19 cellular contexts compared by ENCODE assay signal in the genomic region with DNA sequence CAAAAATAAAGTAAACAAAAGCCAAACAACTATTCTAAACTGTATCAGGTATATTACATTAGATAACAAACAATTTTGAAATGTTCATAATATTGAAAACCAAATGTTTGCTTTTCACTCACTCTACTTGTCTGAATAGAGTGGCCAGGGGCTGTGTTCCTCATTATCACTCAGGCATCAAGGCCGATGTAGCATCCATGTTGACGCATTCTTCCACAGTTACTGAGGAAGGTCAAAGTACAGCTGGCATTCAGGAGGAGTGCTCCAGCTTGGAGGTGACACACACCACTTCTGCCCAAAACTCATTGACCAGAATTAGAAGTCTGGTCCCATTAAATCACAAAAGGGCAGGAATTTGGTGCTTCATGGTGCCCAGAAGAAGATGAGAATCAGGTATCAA.
DNase-seq lines count a peak whose midpoint lies in the region; ATAC-seq, FAIRE-seq and TF ChIP-seq lines count a peak whose summit lies in the region.
"Had no signal": no experiment of that assay in that cellular context is flagged by ENCODE, and none has a peak within 500 bp of the region (broad histone marks: within the 10 kb centered on the region; RNA-seq: fewer than 3 reads in every experiment).

No MANE protein-coding gene starts in this region.

- H3K36me3 Mint-ChIP-seq in nephron progenitor cell (ENCODE audit: low read depth), result no peaks in the 10 kb centered on the region
- H3K36me3 Mint-ChIP-seq: CD4-positive, alpha-beta memory T cell had no signal

- H3K9ac ChIP-seq in H1 (replicated peaks in 1 of 4; ENCODE audit: extremely low read depth in 1 of 4, low read depth in 3 of 4, low read length in 3 of 4) (no peak overlapping the region), smooth muscle cell (ENCODE audit: low read depth) (no peak overlapping the region)
- H3K9ac ChIP-seq: GM23248 had no signal

- H3K9me3 Mint-ChIP-seq in nephron progenitor cell, result no peaks in the 10 kb centered on the region
- H3K9me3 Mint-ChIP-seq: CD4-positive, alpha-beta memory T cell; HFFc6 had no signal

- H3K9me3 ChIP-seq in H1 (ENCODE audit: insufficient read depth in 2 of 2, low read depth in 1 of 2, low read length in 1 of 2), result no peaks in the 10 kb centered on the region
- no peaks in the 10 kb centered on the region for H3K9me3 ChIP-seq in smooth muscle cell (replicated peaks; ENCODE audit: low read depth)
- H3K9me3 ChIP-seq: HAP-1 had no signal

- no peak overlapping the region for H4K91ac ChIP-seq in H1 (replicated peaks; ENCODE audit: insufficient read length, low read length)

- POLR2A ChIA-PET in H1 (lab: Charles Lee; ENCODE audit: partially characterized antibody), result no interaction called here

- no peak overlapping the region; the same call in 1 of the 2 replicates for H3K18ac ChIP-seq in H1 (ENCODE audit: extremely low read depth, low read length)

- no peak overlapping the region for H3K14ac ChIP-seq in H1 (ENCODE audit: insufficient read length)

- no peak overlapping the region for H3K4me3 ChIP-seq in H1 (ENCODE audit: extremely low read depth in 1 of 4, insufficient read depth in 2 of 4, low read depth in 3 of 4, low read length in 4 of 4)
- no peak overlapping the region for H3K4me3 ChIP-seq in smooth muscle cell
- H3K4me3 ChIP-seq: GM12878, GM23248, HAP-1 had no signal

- H2AK5ac ChIP-seq in H1 (ENCODE audit: low read depth, low read length), result no peak overlapping the region

- 97% methylated on average over 2 of the region's 2 CpGs; no CpG with 5 or more reads in 1 of the 2 experiments for WGBS in H1 (ENCODE audit: extremely low coverage in 1 of 2, insufficient coverage in 1 of 2, insufficient read length in 1 of 2, insufficient replicate concordance in 2 of 2, low coverage in 1 of 2, low lambda C conversion rate in 2 of 2, missing lambda C conversion rate in 1 of 2), 2 experiments
- 97% methylated on average over 2 of the region's 2 CpGs for WGBS in smooth muscle cell (ENCODE audit: low lambda C conversion rate)

- H2BK20ac ChIP-seq in H1 (ENCODE audit: low read length), result peak overlapping the region; percentile 86; the same call in 1 of the 2 replicates

- H3K27ac ChIP-seq in H1 (ENCODE audit: low read depth, low read length), result no peak overlapping the region
- no peak overlapping the region for H3K27ac ChIP-seq in smooth muscle cell (ENCODE audit: low read depth)
- H3K27ac ChIP-seq: GM23248 had no signal

- CTCF ChIA-PET in H1 (lab: Charles Lee; ENCODE audit: partially characterized antibody), result interaction anchor here (0.6 kb wide), 1 partner anchor 16 kb away, joined by 3 read pairs; no protein-coding TSS in a partner anchor

- TF ChIP-seq POLR2A in H1 (IDR thresholded peaks at IDR 0.05; ENCODE audit: control extremely low read depth in 1 of 2, low read depth in 2 of 2, low read length in 2 of 2), result no peak

- no peak overlapping the region for H3K27ac Mint-ChIP-seq in nephron progenitor cell
- H3K27ac Mint-ChIP-seq: CD4-positive, alpha-beta memory T cell; HFFc6 had no signal

- H3K4ac ChIP-seq in H1 (replicated peaks; ENCODE audit: insufficient read length, low read depth, low read length), result peak overlapping the region; percentile 69

- H4K8ac ChIP-seq in H1 (ENCODE audit: extremely low read depth, insufficient read depth, low read length), result no peak overlapping the region

- no peaks in the 10 kb centered on the region for H3K79me1 ChIP-seq in H1 (ENCODE audit: low read depth, low read length)

- TF ChIP-seq EP300 in H1 (IDR thresholded peaks at IDR 0.05; ENCODE audit: borderline replicate concordance in 1 of 2, low read depth in 2 of 2, low read length in 2 of 2), result no peak

- no peaks in the 10 kb centered on the region for H3K23me2 ChIP-seq in H1 (ENCODE audit: low read depth, low read length)

- H3K4me1 ChIP-seq in H1 (replicated peaks in 1 of 4; ENCODE audit: control insufficient read depth in 3 of 4, insufficient read depth in 4 of 4, low read length in 3 of 4), result no peaks in the 10 kb centered on the region
- no peaks in the 10 kb centered on the region for H3K4me1 ChIP-seq in smooth muscle cell (ENCODE audit: low read depth)
- H3K4me1 ChIP-seq: HAP-1 had no signal

- H2AFZ ChIP-seq in H1 (ENCODE audit: low read length) (peak overlapping the region; percentile 91; the same call in 1 of the 2 replicates), smooth muscle cell (ENCODE audit: low read depth) (peak overlapping the region; percentile 6)
- H2AFZ ChIP-seq: GM23248 had no signal

- no peak overlapping the region for H2BK5ac ChIP-seq in H1 (ENCODE audit: low read depth, low read length)

- H3K23ac ChIP-seq in H1 (ENCODE audit: insufficient read length), result no peak overlapping the region

- no peak for TF ChIP-seq RAD21 in H1 (IDR thresholded peaks at IDR 0.05 in 1 of 2, conservative IDR thresholded peaks at IDR 0.05 in 1 of 2; ENCODE audit: low read depth in 2 of 2, low read length in 2 of 2)

- no peak overlapping the region for H2BK12ac ChIP-seq in H1 (ENCODE audit: low read depth, low read length)

- H2BK15ac ChIP-seq in H1 (ENCODE audit: low read length), result no peak overlapping the region

- no peaks in the 10 kb centered on the region for H3K27me3 Mint-ChIP-seq in nephron progenitor cell (ENCODE audit: low read depth, poor library complexity)
- H3K27me3 Mint-ChIP-seq: CD4-positive, alpha-beta memory T cell had no signal

- H3K27me3 ChIP-seq in H1 (replicated peaks in 1 of 4; ENCODE audit: control insufficient read depth in 3 of 4, extremely low read depth in 1 of 4, insufficient read depth in 3 of 4, low read length in 3 of 4) (no peaks in the 10 kb centered on the region), smooth muscle cell (ENCODE audit: low read depth) (no peaks in the 10 kb centered on the region)

- DNase-seq in H1 (ENCODE audit: low read depth in 1 of 2, low spot score in 2 of 2) (no peak), iPS-NIHi11 (ENCODE audit: low spot score) (peak; percentile 11), left lobe of liver (ENCODE audit: low spot score) (no peak), smooth muscle cell (lab: John Stamatoyannopoulos, UW; ENCODE audit: unreplicated experiment) (no peak), nephron progenitor cell (no peak)
- DNase-seq: C1 segment of cervical spinal cord; Calu3; CD4-positive, alpha-beta memory T cell; COR-L47; DMS79; EL; GDM1; GM23248; HFFc6 had no signal

- ATAC-seq in left lobe of liver (peak; percentile 19), GM21723 (IDR thresholded peaks at IDR 0.05; ENCODE audit: unreplicated experiment) (no peak), GM18867 (IDR thresholded peaks at IDR 0.05; ENCODE audit: unreplicated experiment) (no peak)
- ATAC-seq: GM12878 had no signal

- no peaks in the 10 kb centered on the region for H3K36me3 ChIP-seq in H1 (ENCODE audit: control insufficient read depth in 2 of 4, insufficient read depth in 4 of 4, low read length in 3 of 4)
- no peaks in the 10 kb centered on the region for H3K36me3 ChIP-seq in smooth muscle cell (ENCODE audit: low read depth)
- H3K36me3 ChIP-seq: HAP-1 had no signal

- no peaks in the 10 kb centered on the region for H4K20me1 ChIP-seq in H1 (replicated peaks in 1 of 2; ENCODE audit: control insufficient read depth in 1 of 2, insufficient read depth in 2 of 2, low read length in 2 of 2)
- H4K20me1 ChIP-seq in smooth muscle cell (ENCODE audit: low read depth), result no peaks in the 10 kb centered on the region

- H3K79me2 ChIP-seq in H1 (ENCODE audit: control insufficient read depth in 1 of 2, insufficient read depth in 2 of 2, low read length in 2 of 2) (no peaks in the 10 kb centered on the region), smooth muscle cell (ENCODE audit: low read depth) (no peaks in the 10 kb centered on the region)

- no peak overlapping the region for H4K5ac ChIP-seq in H1 (ENCODE audit: insufficient read length, low read depth, low read length)

- no peak for FAIRE-seq in H1 (lab: Jason Lieb, UNC)
- FAIRE-seq: GM12878, H54 had no signal

- no peak overlapping the region for H2BK120ac ChIP-seq in H1 (replicated peaks; ENCODE audit: low read depth, low read length)

- H3K4me2 ChIP-seq in H1 (ENCODE audit: insufficient read depth in 1 of 2, low read depth in 2 of 2, low read length in 2 of 2), result no peak overlapping the region
- H3K4me2 ChIP-seq in smooth muscle cell, result no peak overlapping the region

- H3K4me3 Mint-ChIP-seq in nephron progenitor cell, result no peak overlapping the region
- H3K4me3 Mint-ChIP-seq: CD4-positive, alpha-beta memory T cell; HFFc6 had no signal

- TF ChIP-seq CTCF in H1 (IDR thresholded peaks at IDR 0.05; ENCODE audit: control extremely low read depth in 1 of 3, insufficient read depth in 1 of 3, low read depth in 1 of 3, low read length in 3 of 3) (no peak), smooth muscle cell (IDR thresholded peaks at IDR 0.05; ENCODE audit: borderline replicate concordance, insufficient read depth, poor library complexity, severe bottlenecking) (no peak), nephron progenitor cell (IDR thresholded peaks at IDR 0.05) (no peak)

- no peaks in the 10 kb centered on the region for H3F3A ChIP-seq in smooth muscle cell (ENCODE audit: low read depth)

- H3K56ac ChIP-seq in H1 (replicated peaks; ENCODE audit: insufficient read length, low read depth, low read length), result no peak overlapping the region

- no peaks in the 10 kb centered on the region for H3K4me1 Mint-ChIP-seq in nephron progenitor cell
- H3K4me1 Mint-ChIP-seq: CD4-positive, alpha-beta memory T cell had no signal

TF ChIP-seq in H1, 55 proteins besides CTCF, POLR2A, EP300 and RAD21:
- no peak for TF ChIP-seq ZNF274 (IDR thresholded peaks at IDR 0.05; ENCODE audit: borderline replicate concordance, extremely low read depth, low read length)
- no peak for TF ChIP-seq BCL11A (IDR thresholded peaks at IDR 0.05; ENCODE audit: low read depth in 2 of 2, low read length in 2 of 2)
- TF ChIP-seq EZH2 (IDR thresholded peaks at IDR 0.05; ENCODE audit: low read depth, low read length, severe bottlenecking), result no peak
- TF ChIP-seq GTF2F1 (IDR thresholded peaks at IDR 0.05; ENCODE audit: borderline replicate concordance, low read depth, low read length), result no peak
- TF ChIP-seq CEBPB (IDR thresholded peaks at IDR 0.05; ENCODE audit: low read depth, low read length), result no peak
- TF ChIP-seq POU5F1 (IDR thresholded peaks at IDR 0.05; ENCODE audit: low read depth, low read length), result no peak
- no peak for TF ChIP-seq CREB1 (IDR thresholded peaks at IDR 0.05)
- no peak for TF ChIP-seq SUZ12 (IDR thresholded peaks at IDR 0.05; ENCODE audit: low read length)
- TF ChIP-seq PHF8 (conservative IDR thresholded peaks at IDR 0.05; ENCODE audit: low read depth, low read length), result no peak
- TF ChIP-seq SAP30 (IDR thresholded peaks at IDR 0.05; ENCODE audit: insufficient read depth, insufficient replicate concordance, low read length), result no peak
- TF ChIP-seq YY1 (IDR thresholded peaks at IDR 0.05; ENCODE audit: low read depth, low read length), result no peak
TF ChIP-seq in H1: peak in this region for 0.
